In the genomic region with DNA sequence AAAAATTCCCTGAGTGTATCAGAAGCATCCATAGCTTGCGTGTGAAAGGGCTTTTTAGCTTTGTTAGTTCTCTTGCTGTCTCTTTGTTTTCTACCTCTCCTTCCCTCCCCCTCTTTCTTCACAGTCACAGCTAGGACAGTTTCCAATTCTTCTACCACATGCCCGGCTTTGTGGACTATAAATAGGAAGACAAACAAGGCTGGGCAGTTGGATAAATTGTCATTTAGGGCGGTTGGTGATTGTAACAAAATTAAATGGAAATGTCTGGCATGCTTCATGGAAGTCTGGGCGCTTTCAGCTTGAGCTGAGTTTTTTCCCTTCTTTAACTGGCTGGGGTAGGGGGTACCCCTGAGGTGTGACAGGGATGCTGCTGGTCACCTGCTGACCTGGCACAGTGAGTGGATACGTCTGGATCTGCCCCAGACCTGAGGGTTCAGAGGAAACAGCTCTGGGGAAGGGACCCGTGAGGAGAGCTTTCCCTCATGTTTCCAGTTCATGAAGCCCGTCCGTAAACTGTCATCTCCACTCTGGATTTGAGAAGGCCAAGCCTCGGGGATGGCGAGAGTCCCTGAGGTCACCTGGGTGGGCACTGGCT, we compare ENCODE assay signal across 16 cellular contexts. TPM values are rescaled to one million over a fixed set of nuclear protein-coding genes. Genes with fewer than 3 reads are reported as not detected.
DNase-seq lines count a peak whose midpoint lies in the region; ATAC-seq and TF ChIP-seq lines count a peak whose summit lies in the region.
"Had no signal": no experiment of that assay in that cellular context is flagged by ENCODE, and none has a peak within 500 bp of the region (broad histone marks: within the 10 kb centered on the region; RNA-seq: fewer than 3 reads in every experiment).

No MANE protein-coding gene starts in this region.

- H3K9me3 ChIP-seq in PC-3 (ENCODE audit: low read length) (no peaks in the 10 kb centered on the region), spleen (no peaks in the 10 kb centered on the region)
- H3K9me3 ChIP-seq: tibial nerve had no signal

- no peaks in the 10 kb centered on the region for H3K36me3 ChIP-seq in PC-3 (ENCODE audit: low read depth, low read length)
- peaks cover 0 to 50% (median 2%) of the 10 kb centered on the region in 6 donors for H3K36me3 ChIP-seq in spleen

- no peaks in the 10 kb centered on the region for H3K79me2 ChIP-seq in PC-3 (ENCODE audit: low read length)

- H3K27me3 Mint-ChIP-seq in stimulated activated naive B cell treated with anti-CD40 and anti-IgM and Interleukin-4, amounts not matched to agents 10 μg/mL and 1 μg/mL and 100 μg/mL, for 72 hours: peaks cover 12 to 32% of the 10 kb centered on the region in 2 donors

- 85 to 91% (median 89%) methylated on average over 10 of the region's 10 CpGs for WGBS in spleen, 5 donors

- H3K4me3 Mint-ChIP-seq in stimulated activated naive B cell treated with anti-CD40 and anti-IgM and Interleukin-4, amounts not matched to agents 10 μg/mL and 1 μg/mL and 100 μg/mL, for 72 hours: no peak overlapping the region
- H3K4me3 Mint-ChIP-seq: activated T-cell treated with anti-CD3 and anti-CD28 coated beads, Interleukin-2, amount 50 U/mL, for 4 hours had no signal

- H3K4me3 ChIP-seq in PC-3 (ENCODE audit: low read length) (no peak overlapping the region), spleen (no peak overlapping the region)
- H3K4me3 ChIP-seq: tibial nerve had no signal

- no peaks in the 10 kb centered on the region for H3K27me3 ChIP-seq in PC-3 (ENCODE audit: low read length)
- peaks cover 0 to 15% (median 0%) of the 10 kb centered on the region in 7 donors for H3K27me3 ChIP-seq in spleen (replicated peaks in 1 of 7)
- H3K27me3 ChIP-seq: tibial nerve had no signal

- ATAC-seq in PC-3: peak; percentile 91
- ATAC-seq in stimulated activated naive B cell treated with anti-CD40 and anti-IgM and Interleukin-4, amounts not matched to agents 10 μg/mL and 1 μg/mL and 100 μg/mL, for 72 hours (replicated peaks): no peak
- ATAC-seq: activated T-cell treated with anti-CD3 and anti-CD28 coated beads, Interleukin-2, amount 50 U/mL, for 4 hours had no signal

- no peak overlapping the region for H3K4me2 ChIP-seq in PC-3 (ENCODE audit: low read length)

- DNase-seq in Ammon's horn (ENCODE audit: low spot score) (peak; percentile 88), PC-3 (peak; percentile 43), head of caudate nucleus (peak in 25 of 42 donors; percentile 27 to 84 (median 56)), occipital lobe (lab: John Stamatoyannopoulos, UW) (peak; percentile 36), KBM-7 (no peak), spleen (no peak), mesenteric fat pad (ENCODE audit: low spot score) (no peak)
- DNase-seq in stimulated activated naive B cell treated with anti-CD40 and anti-IgM and Interleukin-4, amounts not matched to agents 10 μg/mL and 1 μg/mL and 100 μg/mL, for 72 hours: no peak
- DNase-seq: activated CD4-positive, alpha-beta T cell treated with anti-CD3 and anti-CD28 coated beads for 48 hours; activated T-cell treated with anti-CD3 and anti-CD28 coated beads, Interleukin-2, amount 50 U/mL, for 4 hours; islet precursor cell; MM.1S; NCI-H2227 treated with DMSO at 0.1 percent for 48 hours; T-helper 1 cell had no signal

- H3K27ac ChIP-seq in PC-3 (ENCODE audit: low read length): no peak overlapping the region
- H3K27ac ChIP-seq in spleen: no peak overlapping the region
- H3K27ac ChIP-seq: tibial nerve had no signal

- POLR2A ChIA-PET in PC-3 (lab: Charles Lee; ENCODE audit: unreplicated experiment): no interaction called here

- CTCF ChIA-PET in PC-3 (lab: Charles Lee): interaction anchor here (1.0 kb wide), 1 partner anchor 57 kb away, joined by 3 read pairs; no protein-coding TSS in a partner anchor

- H3K36me3 Mint-ChIP-seq in stimulated activated naive B cell treated with anti-CD40 and anti-IgM and Interleukin-4, amounts not matched to agents 10 μg/mL and 1 μg/mL and 100 μg/mL, for 72 hours: no peaks in the 10 kb centered on the region

- no peak for TF ChIP-seq POLR2A in spleen (IDR thresholded peaks at IDR 0.05)

- H3K9me2 ChIP-seq in PC-3 (replicated peaks; ENCODE audit: low read length): no peaks in the 10 kb centered on the region

- intact Hi-C loops in PC-3 (cut with micrococcal nuclease): loop anchor here (1.0 kb wide), 2 partner anchors 57 to 62 kb away; no protein-coding TSS in a partner anchor
- intact Hi-C loops in head of caudate nucleus (cut with DNase I): loop anchor here (10.0 kb wide), 1 partner anchor 63 kb away; no protein-coding TSS in a partner anchor
- intact Hi-C loops in spleen (cut with DNase I; ENCODE audit: low total_unique reads): no loop called here

- no TSS peak for BruUV-seq in PC-3 (replicated peaks; lab: Mats Ljungman, UMichigan)

- peak overlapping the region; percentile 36; the same call in 1 of the 2 replicates for H2AFZ ChIP-seq in PC-3 (ENCODE audit: low read length)

- no peaks in the 10 kb centered on the region for H4K20me1 ChIP-seq in PC-3 (ENCODE audit: low read length)

- no peak overlapping the region for H3K9ac ChIP-seq in PC-3 (ENCODE audit: low read length)

- no peak overlapping the region for H3K27ac Mint-ChIP-seq in stimulated activated naive B cell treated with anti-CD40 and anti-IgM and Interleukin-4, amounts not matched to agents 10 μg/mL and 1 μg/mL and 100 μg/mL, for 72 hours

- TF ChIP-seq CTCF in PC-3 (conservative IDR thresholded peaks at IDR 0.05; ENCODE audit: low read depth, low read length) (no peak), spleen (IDR thresholded peaks at IDR 0.05 in 8 of 11, conservative IDR thresholded peaks at IDR 0.05 in 3 of 11) (no peak)

- in situ Hi-C loops in KBM-7 (cut with MboI; ENCODE audit: low pct_unique_long_range_greater_than_20kb, low sequenced_read_pairs): no loop called here

- H3F3A ChIP-seq in PC-3 (ENCODE audit: low read length, unreplicated experiment): no peaks in the 10 kb centered on the region

- no peaks in the 10 kb centered on the region for H3K4me1 Mint-ChIP-seq in stimulated activated naive B cell treated with anti-CD40 and anti-IgM and Interleukin-4, amounts not matched to agents 10 μg/mL and 1 μg/mL and 100 μg/mL, for 72 hours

- H3K9me3 Mint-ChIP-seq in stimulated activated naive B cell treated with anti-CD40 and anti-IgM and Interleukin-4, amounts not matched to agents 10 μg/mL and 1 μg/mL and 100 μg/mL, for 72 hours: no peaks in the 10 kb centered on the region
- H3K9me3 Mint-ChIP-seq: activated T-cell treated with anti-CD3 and anti-CD28 coated beads, Interleukin-2, amount 50 U/mL, for 4 hours had no signal

- H3K4me1 ChIP-seq in PC-3 (ENCODE audit: insufficient read depth, low read length) (peaks cover 9% of the 10 kb centered on the region; the same call in 1 of the 2 replicates), spleen (peaks cover 0 to 4% (median 0%) of the 10 kb centered on the region in 6 donors)
- H3K4me1 ChIP-seq: tibial nerve had no signal

RNA-seq across cellular contexts. Expression of a gene that starts 29.0 kb away (rescaled TPM):
- 41.3 and 56.2 TPM in 2 replicates for total RNA-seq in PC-3 (2014; rRNA removed)
- total RNA-seq in occipital lobe: 111 TPM
- 100 to 1,000 TPM in 3 of 7 donors, 10 to 100 TPM in 4; 73.0 to 116 (median 100.0) TPM for total RNA-seq in spleen
- polyA plus RNA-seq in spleen: 10 to 100 TPM in 1 of 3 donors, 1 to 10 TPM in 2; 7.3 to 18.5 (median 9.2) TPM
- 74.5 TPM for total RNA-seq in mesenteric fat pad

RNA-seq across cellular contexts. Expression of a gene that starts 34.7 kb away (rescaled TPM):
- total RNA-seq in PC-3 (2014; rRNA removed): 0.07 TPM in 1 of 2 replicates, not detected in the other
- 1.1 TPM for total RNA-seq in occipital lobe
- total RNA-seq in spleen: 10 to 100 TPM; 19.8 to 96.2 (median 46.6) TPM
- polyA plus RNA-seq in spleen: 10 to 100 TPM; 13.6 to 50.5 (median 19.2) TPM
- total RNA-seq in mesenteric fat pad: 18.0 TPM
- polyA plus RNA-seq: neural cell had no signal

Comparison
In these comparisons a context has a peak if more than half of its experiments do, and no peak if none do; other contexts are left out.
1. DNase-seq: peak in Ammon's horn (single experiment), PC-3 (single experiment), head of caudate nucleus (25 of 42) and occipital lobe (single experiment); none in stimulated activated naive B cell treated with anti-CD40 and anti-IgM and Interleukin-4, amounts not matched to agents 10 μg/mL and 1 μg/mL and 100 μg/mL, for 72 hours (single experiment), KBM-7 (single experiment), spleen (single experiment) and mesenteric fat pad (single experiment).